8 cellular contexts compared by ENCODE assay signal in the genomic region with DNA sequence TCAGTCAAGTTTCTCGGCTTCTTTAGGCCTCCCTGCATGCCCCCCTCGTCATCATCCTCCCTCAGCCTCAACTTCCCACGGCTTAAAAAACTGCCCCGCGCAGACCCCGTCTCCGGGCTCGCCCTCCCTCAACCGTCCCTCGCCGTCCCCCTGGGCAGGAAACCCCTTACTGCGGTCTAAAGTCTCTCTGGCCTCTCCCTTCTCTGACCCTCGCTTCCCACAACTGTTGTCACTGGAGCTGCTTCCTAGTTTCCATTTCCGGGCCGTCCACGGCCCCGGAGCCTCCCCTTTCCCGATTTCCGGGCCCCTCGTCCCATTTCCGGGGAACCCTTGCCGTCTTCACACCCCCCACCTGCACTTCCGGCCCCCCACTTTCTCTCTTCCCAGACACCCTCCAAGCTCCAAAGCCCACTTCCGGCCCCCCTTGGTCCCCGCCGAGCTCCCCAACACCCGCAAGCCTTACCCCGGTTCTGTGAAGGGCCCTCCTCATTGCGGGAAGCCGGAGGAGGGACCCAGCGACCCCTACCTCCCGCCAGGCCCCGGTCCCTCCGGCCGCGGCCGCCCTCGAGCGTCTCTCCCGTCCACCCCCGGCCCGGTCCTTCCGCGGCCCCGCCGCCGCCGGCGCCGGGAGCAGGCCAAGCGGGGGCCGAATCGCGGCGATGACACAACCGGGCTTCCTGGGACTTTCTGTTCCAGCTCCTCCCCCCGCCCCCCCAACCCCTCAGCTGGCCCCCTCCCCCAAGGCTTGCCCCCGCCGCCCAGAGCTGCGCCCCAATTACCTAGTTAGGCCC. TPM values are rescaled to one million over a fixed set of nuclear protein-coding genes. Genes with fewer than 3 reads are reported as not detected.
DNase-seq lines count a peak whose midpoint lies in the region; ATAC-seq and TF ChIP-seq lines count a peak whose summit lies in the region.

No MANE protein-coding gene starts in this region.

- H3K79me2 ChIP-seq in OCI-LY3 (ENCODE audit: low read length), result peaks cover 49% of the 10 kb centered on the region

- ATAC-seq in GM19351 (IDR thresholded peaks at IDR 0.05; ENCODE audit: unreplicated experiment) (peak; percentile 32), HG03457 (IDR thresholded peaks at IDR 0.05; ENCODE audit: unreplicated experiment) (peak; percentile 17)

- H4K20me1 ChIP-seq in OCI-LY3 (ENCODE audit: insufficient read depth, low read length), result peaks cover 21% of the 10 kb centered on the region

- TF ChIP-seq EP300 in stomach (IDR thresholded peaks at IDR 0.05), result no peak

- DNase-seq in CD14-positive monocyte (ENCODE audit: low spot score) (peak; percentile 51), fibroblast of pulmonary artery (ENCODE audit: low read depth) (peak; percentile 33), stomach (peak; percentile 67)
- DNase-seq in activated T-helper 2 cell treated with anti-CD3 and anti-CD28 coated beads, Interferon-gamma antibody, Interleukin-2, Interleukin-4, amounts not matched to agents 10 μg/mL and 5 μg/mL and 100 μg/mL, durations not matched to agents 14 hours and 24 hours and 36 hours (ENCODE audit: low spot score), result peak; percentile 51

- H3K36me3 ChIP-seq in OCI-LY3 (replicated peaks; ENCODE audit: low read depth, low read length) (peaks cover 8% of the 10 kb centered on the region), stomach (peaks cover 3 to 15% (median 10%) of the 10 kb centered on the region in 4 donors)

- peak overlapping the region; percentile 98 for H3K9ac ChIP-seq in OCI-LY3 (ENCODE audit: low read length)

- peaks cover 9% of the 10 kb centered on the region; the same call in 1 of the 2 replicates for H3K4me1 ChIP-seq in OCI-LY3 (ENCODE audit: low read length)
- peaks cover 10 to 56% (median 40%) of the 10 kb centered on the region in 4 donors for H3K4me1 ChIP-seq in stomach

- no peak overlapping the region; the same call in 1 of the 2 replicates for H2AFZ ChIP-seq in OCI-LY3 (ENCODE audit: low read depth, low read length)

- no peaks in the 10 kb centered on the region for H3K9me3 ChIP-seq in OCI-LY3 (ENCODE audit: insufficient read depth, low read length)
- no peaks in the 10 kb centered on the region for H3K9me3 ChIP-seq in stomach

- peak overlapping the region; percentile 88 for H3K27ac ChIP-seq in OCI-LY3 (ENCODE audit: low read length)
- H3K27ac ChIP-seq in stomach, result peak overlapping the region; percentile 94 to 99 (median 99)

- H3K36me3 Mint-ChIP-seq in CD14-positive monocyte, result peaks cover 10 to 20% of the 10 kb centered on the region in 2 donors
- peaks cover 32% of the 10 kb centered on the region for H3K36me3 Mint-ChIP-seq in activated T-helper 2 cell treated with anti-CD3 and anti-CD28 coated beads, Interferon-gamma antibody, Interleukin-2, Interleukin-4, amounts not matched to agents 10 μg/mL and 5 μg/mL and 100 μg/mL, durations not matched to agents 14 hours and 24 hours and 36 hours (ENCODE audit: low read depth)
- H3K36me3 Mint-ChIP-seq in nephron (ENCODE audit: low read depth), result peaks cover 16% of the 10 kb centered on the region

- H3K9me3 Mint-ChIP-seq in CD14-positive monocyte (no peaks in the 10 kb centered on the region), nephron (no peaks in the 10 kb centered on the region)
- H3K9me3 Mint-ChIP-seq in activated T-helper 2 cell treated with anti-CD3 and anti-CD28 coated beads, Interferon-gamma antibody, Interleukin-2, Interleukin-4, amounts not matched to agents 10 μg/mL and 5 μg/mL and 100 μg/mL, durations not matched to agents 14 hours and 24 hours and 36 hours, result no peaks in the 10 kb centered on the region

- peak overlapping the region; percentile 96 to 99 (median 98) for H3K27ac Mint-ChIP-seq in CD14-positive monocyte
- H3K27ac Mint-ChIP-seq in activated T-helper 2 cell treated with anti-CD3 and anti-CD28 coated beads, Interferon-gamma antibody, Interleukin-2, Interleukin-4, amounts not matched to agents 10 μg/mL and 5 μg/mL and 100 μg/mL, durations not matched to agents 14 hours and 24 hours and 36 hours, result peak overlapping the region; percentile 98
- peak overlapping the region; percentile 100 for H3K27ac Mint-ChIP-seq in nephron

- H3K27me3 ChIP-seq in OCI-LY3 (ENCODE audit: low read depth, low read length) (no peaks in the 10 kb centered on the region), stomach (no peaks in the 10 kb centered on the region)

- intact Hi-C loops in CD14-positive monocyte (cut with micrococcal nuclease), result loop anchor here in 1 of 2 donors (10.0 kb wide), 1 partner anchor 404 kb away; a partner anchor contains a TSS
- intact Hi-C loops in activated T-helper 2 cell treated with anti-CD3 and anti-CD28 coated beads, Interferon-gamma antibody, Interleukin-2, Interleukin-4, amounts not matched to agents 10 μg/mL and 5 μg/mL and 100 μg/mL, durations not matched to agents 14 hours and 24 hours and 36 hours (cut with micrococcal nuclease), result loop anchor here (5.0 to 10.0 kb wide), 2 partner anchors 144 to 741 kb away; a partner anchor contains a TSS
- intact Hi-C loops in stomach (cut with DNase I; ENCODE audit: low total_unique reads), result loop anchor here (10.0 kb wide), 1 partner anchor 116 kb away; no protein-coding TSS in a partner anchor

- TF ChIP-seq CTCF in CD14-positive monocyte (IDR thresholded peaks at IDR 0.05) (no peak), OCI-LY3 (IDR thresholded peaks at IDR 0.05; ENCODE audit: low read depth, low read length) (no peak), fibroblast of pulmonary artery (IDR thresholded peaks at IDR 0.05; ENCODE audit: low read length, missing control alignments) (no peak), nephron (IDR thresholded peaks at IDR 0.05; ENCODE audit: unreplicated experiment in 3 of 3) (no peak), stomach (IDR thresholded peaks at IDR 0.05) (no peak)

- TF ChIP-seq POLR2A in stomach (IDR thresholded peaks at IDR 0.05), result no peak

- H3K4me3 Mint-ChIP-seq in CD14-positive monocyte (peak overlapping the region; percentile 99), nephron (peak overlapping the region; percentile 99 to 100 (median 99))
- H3K4me3 Mint-ChIP-seq in activated T-helper 2 cell treated with anti-CD3 and anti-CD28 coated beads, Interferon-gamma antibody, Interleukin-2, Interleukin-4, amounts not matched to agents 10 μg/mL and 5 μg/mL and 100 μg/mL, durations not matched to agents 14 hours and 24 hours and 36 hours (ENCODE audit: low read depth), result peak overlapping the region; percentile 100

- H3K4me3 ChIP-seq in OCI-LY3 (ENCODE audit: low read length) (peak overlapping the region; percentile 98), fibroblast of pulmonary artery (replicated peaks; ENCODE audit: low read depth, low read length) (peak overlapping the region; percentile 92), stomach (peak overlapping the region; percentile 91 to 98 (median 94))

- H3K27me3 Mint-ChIP-seq in CD14-positive monocyte (ENCODE audit: low read depth in 3 of 3) (no peaks in the 10 kb centered on the region), nephron (ENCODE audit: low read depth) (no peaks in the 10 kb centered on the region)
- no peaks in the 10 kb centered on the region for H3K27me3 Mint-ChIP-seq in activated T-helper 2 cell treated with anti-CD3 and anti-CD28 coated beads, Interferon-gamma antibody, Interleukin-2, Interleukin-4, amounts not matched to agents 10 μg/mL and 5 μg/mL and 100 μg/mL, durations not matched to agents 14 hours and 24 hours and 36 hours (ENCODE audit: low read depth)

- H3K4me1 Mint-ChIP-seq in CD14-positive monocyte (peaks cover 39% of the 10 kb centered on the region), nephron (peaks cover 29% of the 10 kb centered on the region)
- peaks cover 30% of the 10 kb centered on the region for H3K4me1 Mint-ChIP-seq in activated T-helper 2 cell treated with anti-CD3 and anti-CD28 coated beads, Interferon-gamma antibody, Interleukin-2, Interleukin-4, amounts not matched to agents 10 μg/mL and 5 μg/mL and 100 μg/mL, durations not matched to agents 14 hours and 24 hours and 36 hours (ENCODE audit: low read depth)

- WGBS in stomach, 5 donors, result 0 to 2% (median 1%) methylated on average over 29 to 60 of the region's 60 CpGs

- peak overlapping the region; percentile 94 for H3K4me2 ChIP-seq in OCI-LY3 (ENCODE audit: low read length)

RNA-seq across cellular contexts. Expression of a gene that starts 0.5 kb away (rescaled TPM):
- polyA plus RNA-seq in CD14-positive monocyte (10 to 100 TPM; 22.2 to 44.0 TPM), stomach (10 to 100 TPM; 13.4 to 20.3 (median 18.4) TPM)
- 256 and 269 TPM in 2 replicates for total RNA-seq in activated T-helper 2 cell treated with anti-CD3 and anti-CD28 coated beads, Interferon-gamma antibody, Interleukin-2, Interleukin-4, amounts not matched to agents 10 μg/mL and 5 μg/mL and 100 μg/mL, durations not matched to agents 14 hours and 24 hours and 36 hours
- total RNA-seq in stomach, result 100 to 1,000 TPM in 4 of 5 donors, 10 to 100 TPM in 1; 91.2 to 342 (median 146) TPM

RNA-seq across cellular contexts. Expression of a gene that starts 1.0 kb away (rescaled TPM):
- polyA plus RNA-seq in CD14-positive monocyte (under 1 TPM; 0.52 to 0.90 TPM), stomach (1 to 10 TPM; 1.0 to 3.2 (median 1.2) TPM)
- 0.66 and 1.0 TPM in 2 replicates for total RNA-seq in activated T-helper 2 cell treated with anti-CD3 and anti-CD28 coated beads, Interferon-gamma antibody, Interleukin-2, Interleukin-4, amounts not matched to agents 10 μg/mL and 5 μg/mL and 100 μg/mL, durations not matched to agents 14 hours and 24 hours and 36 hours
- total RNA-seq in stomach, result 10 to 100 TPM in 1 of 5 donors, 1 to 10 TPM in 2, under 1 TPM in 1, not detected in 1; 0.58 to 12.1 (median 4.7) TPM

Comparison
In these comparisons a context has a peak if more than half of its experiments do, and no peak if none do; other contexts are left out.
1. Peak in every context shown above with its lines: DNase-seq, ATAC-seq, H3K4me3 ChIP-seq and H3K27ac ChIP-seq.